Comparison of ENCODE assay signal across 9 cellular contexts in genomic region chr10:46544989-46545791, GRCh38. TPM values are rescaled to one million over a fixed set of nuclear protein-coding genes. Genes with fewer than 3 reads are reported as not detected.
A peak's percentile ranks its signal among the peaks of the same experiment; 100 is the strongest.
DNase-seq lines count a peak whose midpoint lies in the region; ATAC-seq and TF ChIP-seq lines count a peak whose summit lies in the region.
"Had no signal": no experiment of that assay in that cellular context is flagged by ENCODE, and none has a peak within 500 bp of the region (broad histone marks: within the 10 kb centered on the region; RNA-seq: fewer than 3 reads in every experiment).

No MANE protein-coding gene starts in this region.

- ATAC-seq in body of pancreas (no peak), mucosa of descending colon (peak; percentile 33), HG03354 (IDR thresholded peaks at IDR 0.05; ENCODE audit: poor library complexity, severe bottlenecking, unreplicated experiment) (no peak)
- no peak for ATAC-seq in effector memory CD8-positive, alpha-beta T cell (replicated peaks)

- H2BK12ac ChIP-seq in trophoblast cell (ENCODE audit: low read length), result no peak overlapping the region

- H3K9me3 ChIP-seq in body of pancreas (no peaks in the 10 kb centered on the region), mucosa of descending colon (no peaks in the 10 kb centered on the region), trophoblast cell (ENCODE audit: insufficient read depth, low read depth, low read length) (peaks cover 2% of the 10 kb centered on the region)

- H3K18ac ChIP-seq in trophoblast cell (ENCODE audit: low read length), result no peak overlapping the region

- H3K4me1 ChIP-seq in body of pancreas (peaks cover 11% of the 10 kb centered on the region), mucosa of descending colon (ENCODE audit: low read depth) (peaks cover 21% of the 10 kb centered on the region), trophoblast cell (ENCODE audit: control insufficient read depth in 1 of 2, insufficient read depth in 2 of 2, low read length in 2 of 2) (peaks cover 21 to 26% of the 10 kb centered on the region in 2 experiments)

- no peak overlapping the region for H3K4me3 ChIP-seq in Jurkat, Clone E6-1 (ENCODE audit: low read length)
- H3K4me3 ChIP-seq in body of pancreas (no peak overlapping the region), mucosa of descending colon (no peak overlapping the region), trophoblast cell (ENCODE audit: low read depth, low read length) (no peak overlapping the region)

- H3K4me3 Mint-ChIP-seq in effector memory CD8-positive, alpha-beta T cell, result no peak overlapping the region

- peaks cover 0 to 6% of the 10 kb centered on the region in 2 donors for H3K4me1 Mint-ChIP-seq in effector memory CD8-positive, alpha-beta T cell (ENCODE audit: low read depth in 2 of 2)

- no peak for TF ChIP-seq POLR2A in body of pancreas (IDR thresholded peaks at IDR 0.05)

- DNase-seq in ELR (ENCODE audit: low read depth), result peak; percentile 58
- peak; percentile 32 for DNase-seq in Jurkat, Clone E6-1 (ENCODE audit: low read depth, low spot score)
- peak in 2 of 4 donors; percentile 10 to 13 for DNase-seq in body of pancreas
- peak in 2 of 3 donors; percentile 41 to 44 for DNase-seq in mucosa of descending colon
- DNase-seq in trophoblast cell, result no peak
- DNase-seq in effector memory CD8-positive, alpha-beta T cell, result no peak
- no peak for DNase-seq in NCI-H1694 (lab: John Stamatoyannopoulos, UW)

- no peaks in the 10 kb centered on the region for H3K9me3 Mint-ChIP-seq in effector memory CD8-positive, alpha-beta T cell

- H3K79me2 ChIP-seq in trophoblast cell (ENCODE audit: control insufficient read depth, insufficient read depth, low read length, poor library complexity), result no peaks in the 10 kb centered on the region

- no peak overlapping the region for H4K91ac ChIP-seq in trophoblast cell (ENCODE audit: low read depth, low read length)

- peaks cover 4% of the 10 kb centered on the region for H3K79me1 ChIP-seq in trophoblast cell (ENCODE audit: low read length)

- H3K27ac Mint-ChIP-seq in effector memory CD8-positive, alpha-beta T cell, result no peak overlapping the region

- no peak overlapping the region for H3K9ac ChIP-seq in trophoblast cell (ENCODE audit: low read length)
- H3K9ac ChIP-seq: KMS-11 had no signal

- H3K27me3 ChIP-seq in body of pancreas (no peaks in the 10 kb centered on the region), trophoblast cell (ENCODE audit: insufficient read depth, low read length) (no peaks in the 10 kb centered on the region)

- no peak overlapping the region for H3K23ac ChIP-seq in trophoblast cell (ENCODE audit: low read length)

- no peak overlapping the region for H3K14ac ChIP-seq in trophoblast cell (ENCODE audit: low read length)

- H3K36me3 ChIP-seq in body of pancreas (replicated peaks in 1 of 2; ENCODE audit: insufficient read depth in 1 of 2, low read depth in 2 of 2), result no peaks in the 10 kb centered on the region
- no peaks in the 10 kb centered on the region for H3K36me3 ChIP-seq in mucosa of descending colon (ENCODE audit: low read depth)
- H3K36me3 ChIP-seq in trophoblast cell (ENCODE audit: control insufficient read depth in 1 of 2, insufficient read depth in 2 of 2, low read length in 2 of 2), result no peaks in the 10 kb centered on the region

- TF ChIP-seq CTCF in body of pancreas (IDR thresholded peaks at IDR 0.05) (peak in 4 of 7 experiments; percentile 18 to 34 (median 28)), mucosa of descending colon (IDR thresholded peaks at IDR 0.05) (peak; percentile 21)

- no peak overlapping the region for H3K4me2 ChIP-seq in trophoblast cell (ENCODE audit: low read length)
- H3K4me2 ChIP-seq: KMS-11 had no signal

- H2AK5ac ChIP-seq in trophoblast cell (ENCODE audit: low read length), result no peak overlapping the region

- no peak overlapping the region for H2BK5ac ChIP-seq in trophoblast cell (ENCODE audit: low read depth, low read length, poor library complexity)

- no peak overlapping the region for H3K27ac ChIP-seq in body of pancreas
- no peak overlapping the region for H3K27ac ChIP-seq in trophoblast cell (ENCODE audit: low read depth, low read length)
- H3K27ac ChIP-seq: KMS-11 had no signal

- peaks cover 22 to 43% of the 10 kb centered on the region in 2 donors for H3K27me3 Mint-ChIP-seq in effector memory CD8-positive, alpha-beta T cell

- H3K4ac ChIP-seq in trophoblast cell (ENCODE audit: low read depth, low read length), result no peak overlapping the region

- H4K8ac ChIP-seq in trophoblast cell (ENCODE audit: low read depth, low read length), result no peak overlapping the region

- H2AFZ ChIP-seq in trophoblast cell (ENCODE audit: insufficient read depth, low read length, poor library complexity), result no peak overlapping the region

- intact Hi-C loops in body of pancreas (cut with DNase I) (no loop called here), mucosa of descending colon (cut with DNase I, micrococcal nuclease) (no loop called here)

- 66 to 71% methylated on average over 3 of the region's 3 CpGs for WGBS in body of pancreas, 2 donors
- WGBS in trophoblast cell (ENCODE audit: extremely low coverage, insufficient coverage, insufficient read length), result no CpG with 5 or more reads among the region's 3 CpGs

- no peak overlapping the region for H4K12ac ChIP-seq in trophoblast cell (ENCODE audit: low read depth, low read length)

- H2BK120ac ChIP-seq in trophoblast cell (ENCODE audit: insufficient read depth, low read length, poor library complexity), result no peak overlapping the region

- H3K36me3 Mint-ChIP-seq in effector memory CD8-positive, alpha-beta T cell (ENCODE audit: insufficient read depth), result no peaks in the 10 kb centered on the region

RNA-seq across cellular contexts. Expression of gene GPRIN2, which starts 11.3 kb away (rescaled TPM):
- not detected for polyA plus RNA-seq in Jurkat, Clone E6-1 (2012; ENCODE audit: insufficient read depth, insufficient read length)
- total RNA-seq in body of pancreas, result 10 to 100 TPM; 15.8 to 16.3 TPM
- total RNA-seq in mucosa of descending colon, result 10 to 100 TPM; 17.2 to 58.7 (median 40.7) TPM
- 0.27 and 0.39 TPM in 2 replicates for polyA plus RNA-seq in trophoblast cell (2013)

RNA-seq across cellular contexts. Expression of gene SYT15, which starts 33.7 kb away (rescaled TPM):
- 0.59 TPM for polyA plus RNA-seq in Jurkat, Clone E6-1 (2012; ENCODE audit: insufficient read depth, insufficient read length)
- total RNA-seq in body of pancreas (1 to 10 TPM; 3.4 to 6.3 TPM), mucosa of descending colon (1 to 10 TPM; 1.4 to 3.2 (median 2.3) TPM)
- 4.8 and 5.1 TPM in 2 replicates for polyA plus RNA-seq in trophoblast cell (2013)

Comparison
In these comparisons a context has a peak if more than half of its experiments do, and no peak if none do; other contexts are left out.
1. DNase-seq: peak in ELR (single experiment), Jurkat, Clone E6-1 (single experiment) and mucosa of descending colon (2 of 3); none in trophoblast cell (0 of 2), effector memory CD8-positive, alpha-beta T cell (0 of 3) and NCI-H1694 (single experiment).